33 cellular contexts compared by ENCODE assay signal in genomic region chr1:98336472-98337118, GRCh38.
DNase-seq lines count a peak whose midpoint lies in the region; ATAC-seq and TF ChIP-seq lines count a peak whose summit lies in the region.
"Had no signal": no experiment of that assay in that cellular context is flagged by ENCODE, and none has a peak within 500 bp of the region (broad histone marks: within the 10 kb centered on the region; RNA-seq: fewer than 3 reads in every experiment).

No MANE protein-coding gene starts in this region.

- H3K27me3 ChIP-seq in right atrium auricular region (no peaks in the 10 kb centered on the region), body of pancreas (no peaks in the 10 kb centered on the region)
- H3K27me3 ChIP-seq: breast epithelium, esophagus muscularis mucosa, foreskin keratinocyte, Peyer's patch, tibial nerve had no signal

- no peak overlapping the region for H3K27ac Mint-ChIP-seq in type B pancreatic cell
- H3K27ac Mint-ChIP-seq: activated naive CD4-positive, alpha-beta T cell treated with anti-CD3 and anti-CD28 coated beads, Interleukin-2, amount 10 ng/mL, durations not matched to agents 7 days and 5 days; CD8-positive, alpha-beta T cell; memory B cell; naive thymus-derived CD4-positive, alpha-beta T cell had no signal

- H3K4me1 ChIP-seq in right atrium auricular region, result no peaks in the 10 kb centered on the region
- H3K4me1 ChIP-seq in body of pancreas, result peaks cover 11% of the 10 kb centered on the region
- H3K4me1 ChIP-seq: breast epithelium, esophagus muscularis mucosa, Peyer's patch, psoas muscle had no signal

- WGBS in body of pancreas, 2 donors, result 21 to 24% methylated on average over 5 of the region's 5 CpGs

- H3K4me3 Mint-ChIP-seq in type B pancreatic cell, result peak overlapping the region; percentile 40
- H3K4me3 Mint-ChIP-seq: activated naive CD4-positive, alpha-beta T cell treated with anti-CD3 and anti-CD28 coated beads, Interleukin-2, amount 10 ng/mL, durations not matched to agents 7 days and 5 days; CD8-positive, alpha-beta T cell; memory B cell; naive thymus-derived CD4-positive, alpha-beta T cell had no signal

- H3K27ac ChIP-seq in right atrium auricular region, result no peak overlapping the region
- peak overlapping the region in 1 of 4 donors; percentile 76 for H3K27ac ChIP-seq in body of pancreas
- H3K27ac ChIP-seq: breast epithelium, esophagus muscularis mucosa, foreskin keratinocyte, heart right ventricle, Peyer's patch, psoas muscle, tibial nerve had no signal

- H3K36me3 ChIP-seq in right atrium auricular region, result no peaks in the 10 kb centered on the region
- H3K36me3 ChIP-seq in body of pancreas (replicated peaks in 1 of 2; ENCODE audit: insufficient read depth in 1 of 2, low read depth in 2 of 2), result no peaks in the 10 kb centered on the region
- H3K36me3 ChIP-seq: breast epithelium, esophagus muscularis mucosa, heart right ventricle, Peyer's patch, tibial nerve had no signal

- no peaks in the 10 kb centered on the region for H3K4me1 Mint-ChIP-seq in type B pancreatic cell (ENCODE audit: unreplicated experiment)
- H3K4me1 Mint-ChIP-seq: activated naive CD4-positive, alpha-beta T cell treated with anti-CD3 and anti-CD28 coated beads, Interleukin-2, amount 10 ng/mL, durations not matched to agents 7 days and 5 days; memory B cell; naive thymus-derived CD4-positive, alpha-beta T cell had no signal

- TF ChIP-seq CTCF in right atrium auricular region (IDR thresholded peaks at IDR 0.05) (no peak), body of pancreas (IDR thresholded peaks at IDR 0.05) (peak in 1 of 7 experiments; percentile 6), type B pancreatic cell (conservative IDR thresholded peaks at IDR 0.05) (no peak)

- intact Hi-C loops in Right ventricle myocardium superior (cut with DNase I), result no loop called here
- intact Hi-C loops in body of pancreas (cut with DNase I), result no loop called here

- H3K36me3 Mint-ChIP-seq in type B pancreatic cell, result no peaks in the 10 kb centered on the region
- H3K36me3 Mint-ChIP-seq: activated naive CD4-positive, alpha-beta T cell treated with anti-CD3 and anti-CD28 coated beads, Interleukin-2, amount 10 ng/mL, durations not matched to agents 7 days and 5 days; CD8-positive, alpha-beta T cell; memory B cell; naive thymus-derived CD4-positive, alpha-beta T cell had no signal

- no peak overlapping the region for H3K4me3 ChIP-seq in right atrium auricular region
- no peak overlapping the region for H3K4me3 ChIP-seq in body of pancreas
- H3K4me3 ChIP-seq: breast epithelium, esophagus muscularis mucosa, heart right ventricle, psoas muscle, tibial nerve had no signal

- H3K9me3 ChIP-seq in right atrium auricular region (no peaks in the 10 kb centered on the region), body of pancreas (no peaks in the 10 kb centered on the region)
- H3K9me3 ChIP-seq: breast epithelium, esophagus muscularis mucosa, heart right ventricle, Peyer's patch, psoas muscle, tibial nerve had no signal

- ATAC-seq in Right ventricle myocardium superior (ENCODE audit: poor library complexity), result no peak
- ATAC-seq in body of pancreas, result peak; percentile 88
- no peak for ATAC-seq in GM18858 (IDR thresholded peaks at IDR 0.05; ENCODE audit: unreplicated experiment)
- ATAC-seq: activated CD4-positive, CD25-positive, alpha-beta regulatory T cell treated with anti-CD3 and anti-CD28 coated beads, Interleukin-2, amount 50 U/mL, for 24 hours; CD8-positive, alpha-beta T cell; foreskin keratinocyte; heart right ventricle; left cardiac atrium; naive thymus-derived CD4-positive, alpha-beta T cell; psoas muscle had no signal

- DNase-seq in Right ventricle myocardium superior (peak; percentile 21), right atrium auricular region (ENCODE audit: low spot score) (no peak), body of pancreas (peak in 3 of 4 donors; percentile 19 to 34 (median 30)), left kidney (ENCODE audit: low read depth, low spot score) (peak; percentile 32), type B pancreatic cell (ENCODE audit: extremely low spot score, unreplicated experiment) (no peak), NCI-H345 treated with DMSO at 0.1 percent for 48 hours (lab: John Stamatoyannopoulos, UW; ENCODE audit: unreplicated experiment) (no peak), SHP77 treated with DMSO at 0.1 percent for 48 hours (lab: John Stamatoyannopoulos, UW) (no peak)
- DNase-seq: activated CD4-positive, alpha-beta T cell treated with anti-CD3 and anti-CD28 coated beads, Interleukin-2, amount 50 U/mL, for 48 hours; activated CD8-positive, alpha-beta memory T cell treated with anti-CD3 and anti-CD28 coated beads, Interleukin-2, amount 50 U/mL, for 4 hours; activated naive CD4-positive, alpha-beta T cell treated with anti-CD3 and anti-CD28 coated beads, Interleukin-2, amount 10 ng/mL, durations not matched to agents 7 days and 5 days; AML-193; amniotic stem cell; CD8-positive, alpha-beta T cell; effector CD8-positive, alpha-beta T cell; foreskin keratinocyte; HCEC 1CT; heart right ventricle; KG1; left cardiac atrium; MM.1S; naive thymus-derived CD4-positive, alpha-beta T cell; NCI-H1436 treated with DMSO at 0.1 percent for 48 hours; NCI-H526 treated with DMSO at 0.1 percent for 48 hours; Peyer's patch; psoas muscle; stimulated activated CD4-positive, alpha-beta T cell treated with anti-CD3 and anti-CD28 coated beads, Interleukin-1b, Interleukin-23, amount 100 ng/mL, for 48 hours; T-helper 1 cell had no signal

- peaks cover 5% of the 10 kb centered on the region for H3K27me3 Mint-ChIP-seq in type B pancreatic cell
- H3K27me3 Mint-ChIP-seq: activated naive CD4-positive, alpha-beta T cell treated with anti-CD3 and anti-CD28 coated beads, Interleukin-2, amount 10 ng/mL, durations not matched to agents 7 days and 5 days; memory B cell had no signal

- no peak for TF ChIP-seq POLR2A in body of pancreas (IDR thresholded peaks at IDR 0.05)

- H3K9me3 Mint-ChIP-seq in type B pancreatic cell, result peaks cover 5% of the 10 kb centered on the region
- H3K9me3 Mint-ChIP-seq: activated naive CD4-positive, alpha-beta T cell treated with anti-CD3 and anti-CD28 coated beads, Interleukin-2, amount 10 ng/mL, durations not matched to agents 7 days and 5 days; CD8-positive, alpha-beta T cell had no signal

Comparison
In these comparisons a context has a peak if more than half of its experiments do, and no peak if none do; other contexts are left out.
1. DNase-seq: peak in Right ventricle myocardium superior (single experiment), body of pancreas (3 of 4) and left kidney (single experiment); none in right atrium auricular region (single experiment), type B pancreatic cell (single experiment), NCI-H345 treated with DMSO at 0.1 percent for 48 hours (single experiment) and SHP77 treated with DMSO at 0.1 percent for 48 hours (single experiment).